ENCODE assay signal across 8 cellular contexts in the genomic region with DNA sequence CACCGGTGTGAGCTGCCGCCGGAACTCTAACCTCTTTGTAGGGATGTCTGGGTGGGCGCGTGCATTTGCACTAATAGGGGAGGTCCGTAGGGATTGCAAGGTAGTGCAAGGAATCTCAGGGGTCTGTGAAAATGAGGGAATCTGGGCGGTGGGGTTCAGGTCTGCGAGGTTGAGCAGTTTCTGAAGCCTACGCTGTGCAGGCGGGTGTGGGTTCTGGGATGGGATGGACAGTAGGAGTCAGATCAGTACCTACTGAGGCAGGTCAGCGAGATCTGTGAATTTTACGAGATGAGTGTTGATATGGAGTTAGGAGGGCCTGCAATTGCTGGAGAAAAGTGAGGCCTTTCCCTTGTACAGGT. TPM values are rescaled to one million over a fixed set of nuclear protein-coding genes. Genes with fewer than 3 reads are reported as not detected.
DNase-seq lines count a peak whose midpoint lies in the region; ATAC-seq, FAIRE-seq and TF ChIP-seq lines count a peak whose summit lies in the region.

No MANE protein-coding gene starts in this region.

- H3K27me3 ChIP-seq in HepG2 (ENCODE audit: control insufficient read depth in 1 of 2, insufficient read depth in 2 of 2, low read length in 2 of 2) (no peaks in the 10 kb centered on the region; a peak in 1 of 5 replicates), tibial nerve (no peaks in the 10 kb centered on the region)

- no peak for FAIRE-seq in HepG2 (lab: Jason Lieb, UNC)

- peak overlapping the region; percentile 100 for H3K4me2 ChIP-seq in HepG2 (ENCODE audit: low read depth, low read length)

- H3K9ac ChIP-seq in HepG2 (ENCODE audit: insufficient read depth, low read depth, low read length): peak overlapping the region; percentile 44

- H3K27ac Mint-ChIP-seq in activated CD4-positive, alpha-beta T cell treated with anti-CD3 and anti-CD28 coated beads, Interleukin-2, amount 10 ng/mL, durations not matched to agents 7 days and 5 days: peak overlapping the region; percentile 95

- TF ChIP-seq EP300 in HepG2 (IDR thresholded peaks at IDR 0.05; ENCODE audit: low read depth in 2 of 2, low read length in 2 of 2): no peak
- no peak; the same call in 1 of the 2 replicates for TF ChIP-seq EP300 in HepG2 (CRISPR knock-in tag; IDR thresholded peaks at IDR 0.05; ENCODE audit: borderline replicate concordance)
- no peak for TF ChIP-seq EP300 in tibial nerve (IDR thresholded peaks at IDR 0.05)

- WGBS in HepG2 (ENCODE audit: low lambda C conversion rate): 7% methylated on average over 7 of the region's 12 CpGs
- WGBS in tibial nerve, 2 donors: 0 to 1% methylated on average over 12 of the region's 12 CpGs

- TF ChIP-seq CTCF in HepG2 (CRISPR knock-in tag; IDR thresholded peaks at IDR 0.05) (no peak), tibial nerve (IDR thresholded peaks at IDR 0.05) (no peak)

- H3K4me3 ChIP-seq in HepG2 (replicated peaks in 1 of 3; ENCODE audit: insufficient read depth in 1 of 3, low read depth in 2 of 3, low read length in 3 of 3) (peak overlapping the region; percentile 78 to 96 (median 79)), tibial nerve (peak overlapping the region; percentile 34 to 66 (median 54))

- H3K36me3 ChIP-seq in HepG2 (replicated peaks in 1 of 2; ENCODE audit: control insufficient read depth in 1 of 2, insufficient read depth in 2 of 2, low read length in 2 of 2): no peaks in the 10 kb centered on the region
- no peaks in the 10 kb centered on the region for H3K36me3 ChIP-seq in tibial nerve

- no peaks in the 10 kb centered on the region for H3K9me3 Mint-ChIP-seq in activated CD4-positive, alpha-beta T cell treated with anti-CD3 and anti-CD28 coated beads, Interleukin-2, amount 10 ng/mL, durations not matched to agents 7 days and 5 days

- H3K27ac ChIP-seq in angular gyrus (ENCODE audit: low read depth, low read length): peak overlapping the region; percentile 4
- H3K27ac ChIP-seq in HepG2 (ENCODE audit: extremely low read length, insufficient read depth, low read length): peak overlapping the region; percentile 56
- peak overlapping the region; percentile 89 to 95 (median 90) for H3K27ac ChIP-seq in tibial nerve

- H3K4me1 ChIP-seq in HepG2 (ENCODE audit: insufficient read depth, low read length): peaks cover 34% of the 10 kb centered on the region
- H3K4me1 ChIP-seq in tibial nerve: peaks cover 0 to 55% (median 36%) of the 10 kb centered on the region in 4 donors

- H3K79me2 ChIP-seq in HepG2 (ENCODE audit: insufficient read depth, low read length): no peaks in the 10 kb centered on the region

- H2AFZ ChIP-seq in HepG2 (ENCODE audit: low read length): no peak overlapping the region

- intact Hi-C loops in HepG2 (cut with micrococcal nuclease; ENCODE audit: unreplicated experiment): loop anchor here (1.0 to 5.0 kb wide), 3 partner anchors 142 to 361 kb away; no protein-coding TSS in a partner anchor

- TF ChIP-seq POLR2A in HepG2 (IDR thresholded peaks at IDR 0.05; ENCODE audit: insufficient read depth in 1 of 2, low read depth in 2 of 2, low read length in 2 of 2): no peak
- TF ChIP-seq POLR2A in tibial nerve (IDR thresholded peaks at IDR 0.05): no peak

- CTCF ChIA-PET in activated CD4-positive, alpha-beta T cell treated with anti-CD3 and anti-CD28 coated beads, Interleukin-2, amount 10 ng/mL, durations not matched to agents 7 days and 5 days (lab: Charles Lee): interaction anchor here (0.6 to 4.7 kb wide), 11 partner anchors 12 to 481 kb away, joined by 3 to 39 read pairs (median 4); a partner anchor contains a TSS
- CTCF ChIA-PET in HepG2 (lab: Yijun Ruan, JAX; ENCODE audit: low intra/inter-chr PET ratio, low total read pairs): interaction anchor here (2.2 to 2.9 kb wide), 2 partner anchors 142 to 361 kb away, joined by 14 to 40 read pairs; no protein-coding TSS in a partner anchor

- no peak for DNase-seq in activated CD4-positive, alpha-beta T cell treated with anti-CD3 and anti-CD28 coated beads, Interleukin-2, amount 10 ng/mL, durations not matched to agents 7 days and 5 days
- DNase-seq in activated CD4-positive, alpha-beta T cell treated with anti-CD3 and anti-CD28 coated beads for 1 hour: no peak
- DNase-seq in HepG2 (ENCODE audit: low spot score): no peak
- DNase-seq in tibial nerve (ENCODE audit: low spot score in 2 of 2): no peak
- DNase-seq in AG08396 (ENCODE audit: low spot score): no peak
- no peak for DNase-seq in NOMO-1 treated with DMSO at 0.1 percent for 48 hours (lab: John Stamatoyannopoulos, UW; ENCODE audit: unreplicated experiment)
- DNase-seq in NK-92 (lab: John Stamatoyannopoulos, UW; ENCODE audit: unreplicated experiment): no peak

- peak overlapping the region; percentile 96 for H3K4me3 Mint-ChIP-seq in activated CD4-positive, alpha-beta T cell treated with anti-CD3 and anti-CD28 coated beads, Interleukin-2, amount 10 ng/mL, durations not matched to agents 7 days and 5 days

- TF ChIP-seq RAD21 in HepG2 (CRISPR knock-in tag; IDR thresholded peaks at IDR 0.05): no peak

- peaks cover 38% of the 10 kb centered on the region for H3K4me1 Mint-ChIP-seq in activated CD4-positive, alpha-beta T cell treated with anti-CD3 and anti-CD28 coated beads, Interleukin-2, amount 10 ng/mL, durations not matched to agents 7 days and 5 days

- ATAC-seq in HepG2: peak; percentile 20

- peaks cover 2% of the 10 kb centered on the region for H3K27me3 Mint-ChIP-seq in activated CD4-positive, alpha-beta T cell treated with anti-CD3 and anti-CD28 coated beads, Interleukin-2, amount 10 ng/mL, durations not matched to agents 7 days and 5 days

- POLR2A ChIA-PET in activated CD4-positive, alpha-beta T cell treated with anti-CD3 and anti-CD28 coated beads, Interleukin-2, amount 10 ng/mL, durations not matched to agents 7 days and 5 days (lab: Charles Lee): interaction anchor here (0.6 kb wide), 1 partner anchor 616 kb away, joined by 5 read pairs; no protein-coding TSS in a partner anchor
- POLR2A ChIA-PET in HepG2 (lab: Yijun Ruan, JAX): interaction anchor here (1.1 to 2.8 kb wide), 4 partner anchors 20 to 142 kb away, joined by 6 to 19 read pairs (median 10); a partner anchor contains a TSS

- H3K9me3 ChIP-seq in HepG2 (ENCODE audit: low read length): no peaks in the 10 kb centered on the region
- H3K9me3 ChIP-seq in tibial nerve: no peaks in the 10 kb centered on the region

- H4K20me1 ChIP-seq in HepG2 (ENCODE audit: insufficient read depth, low read length): no peaks in the 10 kb centered on the region

- BruUV-seq in HepG2 (replicated peaks; lab: Mats Ljungman, UMichigan): no TSS peak

- in situ Hi-C loops in HepG2 (cut with HindIII; ENCODE audit: extremely low pct_ligation_motif_present, low pct_unique_long_range_greater_than_20kb): loop anchor here (5.0 to 10.0 kb wide), 3 partner anchors 141 to 538 kb away; a partner anchor contains a TSS

- peaks cover 6% of the 10 kb centered on the region for H3K36me3 Mint-ChIP-seq in activated CD4-positive, alpha-beta T cell treated with anti-CD3 and anti-CD28 coated beads, Interleukin-2, amount 10 ng/mL, durations not matched to agents 7 days and 5 days (ENCODE audit: low read depth)

RNA-seq across cellular contexts. Expression of a gene that starts 0.9 kb away (rescaled TPM):
- 10 to 100 TPM; 15.6 to 17.6 TPM for total RNA-seq in activated CD4-positive, alpha-beta T cell treated with anti-CD3 and anti-CD28 coated beads, Interleukin-2, amount 10 ng/mL, durations not matched to agents 7 days and 5 days
- total RNA-seq in HepG2 (2016; rRNA removed; fragmentation: Illumina TruSeq; extraction: Trizol) (1.9 and 2.3 TPM in 2 replicates), tibial nerve (10 to 100 TPM; 13.3 to 19.5 (median 14.7) TPM)
- 0.26 and 0.61 TPM in 2 replicates for total RNA-seq in HepG2 (2016; cell fraction: cytosol; rRNA removed; fragmentation: Illumina TruSeq; extraction: Trizol; ENCODE audit: low read depth)
- total RNA-seq in HepG2 (2016; cell fraction: insoluble cytoplasmic fraction; rRNA removed; fragmentation: Illumina TruSeq; extraction: Trizol): 1.6 and 2.0 TPM in 2 replicates
- 1.2 and 1.5 TPM in 2 replicates for total RNA-seq in HepG2 (2016; cell fraction: membrane; rRNA removed; fragmentation: Illumina TruSeq; extraction: Trizol)
- 1.8 and 2.3 TPM in 2 replicates for total RNA-seq in HepG2 (2016; cell fraction: nucleus; rRNA removed; fragmentation: Illumina TruSeq; extraction: Trizol)
- polyA plus RNA-seq in HepG2 (2011; rRNA removed): 6.4 and 7.1 TPM in 2 replicates
- 6.6 and 6.7 TPM in 2 replicates for polyA plus RNA-seq in HepG2 (2011; cell fraction: cytosol; rRNA removed)
- polyA plus RNA-seq in HepG2 (2011; cell fraction: nucleus; rRNA removed): 16.6 and 22.2 TPM in 2 replicates
- polyA plus RNA-seq in HepG2 (2012): 2.0 and 2.1 TPM in 2 replicates
- polyA plus RNA-seq in HepG2 (2016; cell fraction: cytosol; fragmentation: Illumina TruSeq; extraction: Trizol; ENCODE audit: low read depth): 0.47 and 0.61 TPM in 2 replicates
- polyA plus RNA-seq in HepG2 (2016; cell fraction: insoluble cytoplasmic fraction; fragmentation: Illumina TruSeq; extraction: Trizol; ENCODE audit: low read depth): 2.2 TPM in 2 replicates
- polyA plus RNA-seq in HepG2 (2016; cell fraction: membrane; fragmentation: Illumina TruSeq; extraction: Trizol; ENCODE audit: low read depth): 1.4 and 1.6 TPM in 2 replicates
- polyA plus RNA-seq in HepG2 (2016; cell fraction: nucleus; fragmentation: Illumina TruSeq; extraction: Trizol; ENCODE audit: insufficient read depth, low read depth): 4.3 and 5.5 TPM in 2 replicates
- 7.8 and 10.5 TPM in 2 replicates for polyA minus RNA-seq in HepG2 (2011; rRNA and poly(A)+ RNA removed; ENCODE audit: low replicate concordance)
- 1.7 and 1.8 TPM in 2 replicates for polyA minus RNA-seq in HepG2 (2011; cell fraction: cytosol; rRNA and poly(A)+ RNA removed)
- 3.7 and 4.0 TPM in 2 replicates for polyA minus RNA-seq in HepG2 (2011; cell fraction: nucleus; rRNA and poly(A)+ RNA removed)

RNA-seq across cellular contexts. Expression of a gene that starts 13.6 kb away (rescaled TPM):
- 100 to 1,000 TPM; 104 to 108 TPM for total RNA-seq in activated CD4-positive, alpha-beta T cell treated with anti-CD3 and anti-CD28 coated beads, Interleukin-2, amount 10 ng/mL, durations not matched to agents 7 days and 5 days
- 250 and 305 TPM in 2 replicates for total RNA-seq in HepG2 (2016; rRNA removed; fragmentation: Illumina TruSeq; extraction: Trizol)
- 682 and 717 TPM in 2 replicates for total RNA-seq in HepG2 (2016; cell fraction: cytosol; rRNA removed; fragmentation: Illumina TruSeq; extraction: Trizol; ENCODE audit: low read depth)
- total RNA-seq in HepG2 (2016; cell fraction: insoluble cytoplasmic fraction; rRNA removed; fragmentation: Illumina TruSeq; extraction: Trizol): 259 and 314 TPM in 2 replicates
- total RNA-seq in HepG2 (2016; cell fraction: membrane; rRNA removed; fragmentation: Illumina TruSeq; extraction: Trizol): 635 and 649 TPM in 2 replicates
- 99.4 and 103 TPM in 2 replicates for total RNA-seq in HepG2 (2016; cell fraction: nucleus; rRNA removed; fragmentation: Illumina TruSeq; extraction: Trizol)
- 243 and 245 TPM in 2 replicates for polyA plus RNA-seq in HepG2 (2011; rRNA removed)
- 206 and 268 TPM in 2 replicates for polyA plus RNA-seq in HepG2 (2011; cell fraction: cytosol; rRNA removed)
- polyA plus RNA-seq in HepG2 (2011; cell fraction: nucleus; rRNA removed): 223 and 235 TPM in 2 replicates
- polyA plus RNA-seq in HepG2 (2012): 137 and 155 TPM in 2 replicates
- polyA plus RNA-seq in HepG2 (2016; cell fraction: cytosol; fragmentation: Illumina TruSeq; extraction: Trizol; ENCODE audit: low read depth): 796 and 800 TPM in 2 replicates
- polyA plus RNA-seq in HepG2 (2016; cell fraction: insoluble cytoplasmic fraction; fragmentation: Illumina TruSeq; extraction: Trizol; ENCODE audit: low read depth): 284 and 314 TPM in 2 replicates
- polyA plus RNA-seq in HepG2 (2016; cell fraction: membrane; fragmentation: Illumina TruSeq; extraction: Trizol; ENCODE audit: low read depth): 557 and 563 TPM in 2 replicates
- polyA plus RNA-seq in HepG2 (2016; cell fraction: nucleus; fragmentation: Illumina TruSeq; extraction: Trizol; ENCODE audit: insufficient read depth, low read depth): 177 and 181 TPM in 2 replicates
- polyA minus RNA-seq in HepG2 (2011; rRNA and poly(A)+ RNA removed; ENCODE audit: low replicate concordance): 125 and 128 TPM in 2 replicates
- 41.4 and 52.8 TPM in 2 replicates for polyA minus RNA-seq in HepG2 (2011; cell fraction: cytosol; rRNA and poly(A)+ RNA removed)
- 27.2 and 45.5 TPM in 2 replicates for polyA minus RNA-seq in HepG2 (2011; cell fraction: nucleus; rRNA and poly(A)+ RNA removed)
- 10 to 100 TPM; 67.2 to 97.7 (median 93.7) TPM for total RNA-seq in tibial nerve

RNA-seq across cellular contexts. Expression of a gene that starts 20.1 kb away (rescaled TPM):
- total RNA-seq in activated CD4-positive, alpha-beta T cell treated with anti-CD3 and anti-CD28 coated beads, Interleukin-2, amount 10 ng/mL, durations not matched to agents 7 days and 5 days: 10 to 100 TPM; 22.0 to 29.0 TPM
- total RNA-seq in HepG2 (2016; rRNA removed; fragmentation: Illumina TruSeq; extraction: Trizol): 6.6 and 20.5 TPM in 2 replicates
- 1.7 and 3.4 TPM in 2 replicates for total RNA-seq in HepG2 (2016; cell fraction: cytosol; rRNA removed; fragmentation: Illumina TruSeq; extraction: Trizol; ENCODE audit: low read depth)
- 6.2 and 20.0 TPM in 2 replicates for total RNA-seq in HepG2 (2016; cell fraction: insoluble cytoplasmic fraction; rRNA removed; fragmentation: Illumina TruSeq; extraction: Trizol)
- total RNA-seq in HepG2 (2016; cell fraction: membrane; rRNA removed; fragmentation: Illumina TruSeq; extraction: Trizol): 3.2 and 3.6 TPM in 2 replicates
- total RNA-seq in HepG2 (2016; cell fraction: nucleus; rRNA removed; fragmentation: Illumina TruSeq; extraction: Trizol): 18.5 and 23.4 TPM in 2 replicates
- polyA plus RNA-seq in HepG2 (2011; rRNA removed): 24.4 and 26.2 TPM in 2 replicates
- polyA plus RNA-seq in HepG2 (2011; cell fraction: cytosol; rRNA removed): 18.2 and 19.4 TPM in 2 replicates
- polyA plus RNA-seq in HepG2 (2011; cell fraction: nucleus; rRNA removed): 36.6 and 39.8 TPM in 2 replicates
- polyA plus RNA-seq in HepG2 (2012): 11.1 and 13.7 TPM in 2 replicates
- polyA plus RNA-seq in HepG2 (2016; cell fraction: cytosol; fragmentation: Illumina TruSeq; extraction: Trizol; ENCODE audit: low read depth): 1.4 TPM in 2 replicates
- 5.1 and 7.0 TPM in 2 replicates for polyA plus RNA-seq in HepG2 (2016; cell fraction: insoluble cytoplasmic fraction; fragmentation: Illumina TruSeq; extraction: Trizol; ENCODE audit: low read depth)
- 2.4 and 2.7 TPM in 2 replicates for polyA plus RNA-seq in HepG2 (2016; cell fraction: membrane; fragmentation: Illumina TruSeq; extraction: Trizol; ENCODE audit: low read depth)
- polyA plus RNA-seq in HepG2 (2016; cell fraction: nucleus; fragmentation: Illumina TruSeq; extraction: Trizol; ENCODE audit: insufficient read depth, low read depth): 29.3 and 36.5 TPM in 2 replicates
- 54.7 and 59.3 TPM in 2 replicates for polyA minus RNA-seq in HepG2 (2011; rRNA and poly(A)+ RNA removed; ENCODE audit: low replicate concordance)
- 15.4 and 19.4 TPM in 2 replicates for polyA minus RNA-seq in HepG2 (2011; cell fraction: cytosol; rRNA and poly(A)+ RNA removed)
- polyA minus RNA-seq in HepG2 (2011; cell fraction: nucleus; rRNA and poly(A)+ RNA removed): 20.1 and 20.3 TPM in 2 replicates
- total RNA-seq in tibial nerve: 10 to 100 TPM; 16.1 to 23.2 (median 18.7) TPM

RNA-seq across cellular contexts. Expression of a gene that starts 36.8 kb away (rescaled TPM):
- total RNA-seq in activated CD4-positive, alpha-beta T cell treated with anti-CD3 and anti-CD28 coated beads, Interleukin-2, amount 10 ng/mL, durations not matched to agents 7 days and 5 days: 100 to 1,000 TPM; 117 to 123 TPM
- total RNA-seq in HepG2 (2016; rRNA removed; fragmentation: Illumina TruSeq; extraction: Trizol) (43.3 and 45.1 TPM in 2 replicates), tibial nerve (10 to 100 TPM; 14.4 to 30.8 (median 20.8) TPM)
- 22.3 and 24.9 TPM in 2 replicates for total RNA-seq in HepG2 (2016; cell fraction: cytosol; rRNA removed; fragmentation: Illumina TruSeq; extraction: Trizol; ENCODE audit: low read depth)
- 38.9 and 46.7 TPM in 2 replicates for total RNA-seq in HepG2 (2016; cell fraction: insoluble cytoplasmic fraction; rRNA removed; fragmentation: Illumina TruSeq; extraction: Trizol)
- total RNA-seq in HepG2 (2016; cell fraction: membrane; rRNA removed; fragmentation: Illumina TruSeq; extraction: Trizol): 30.7 and 36.4 TPM in 2 replicates
- 49.6 and 53.6 TPM in 2 replicates for total RNA-seq in HepG2 (2016; cell fraction: nucleus; rRNA removed; fragmentation: Illumina TruSeq; extraction: Trizol)
- 10.8 and 14.4 TPM in 2 replicates for polyA plus RNA-seq in HepG2 (2011; rRNA removed)
- 4.4 and 6.9 TPM in 2 replicates for polyA plus RNA-seq in HepG2 (2011; cell fraction: cytosol; rRNA removed)
- 51.4 and 75.5 TPM in 2 replicates for polyA plus RNA-seq in HepG2 (2011; cell fraction: nucleus; rRNA removed)
- polyA plus RNA-seq in HepG2 (2012): 7.3 and 17.1 TPM in 2 replicates
- 11.9 and 12.4 TPM in 2 replicates for polyA plus RNA-seq in HepG2 (2016; cell fraction: cytosol; fragmentation: Illumina TruSeq; extraction: Trizol; ENCODE audit: low read depth)
- polyA plus RNA-seq in HepG2 (2016; cell fraction: insoluble cytoplasmic fraction; fragmentation: Illumina TruSeq; extraction: Trizol; ENCODE audit: low read depth): 28.3 and 28.9 TPM in 2 replicates
- polyA plus RNA-seq in HepG2 (2016; cell fraction: membrane; fragmentation: Illumina TruSeq; extraction: Trizol; ENCODE audit: low read depth): 21.2 and 24.3 TPM in 2 replicates
- polyA plus RNA-seq in HepG2 (2016; cell fraction: nucleus; fragmentation: Illumina TruSeq; extraction: Trizol; ENCODE audit: insufficient read depth, low read depth): 96.3 and 105 TPM in 2 replicates
- 22.2 and 87.0 TPM in 2 replicates for polyA minus RNA-seq in HepG2 (2011; rRNA and poly(A)+ RNA removed; ENCODE audit: low replicate concordance)
- 4.6 and 5.9 TPM in 2 replicates for polyA minus RNA-seq in HepG2 (2011; cell fraction: cytosol; rRNA and poly(A)+ RNA removed)
- polyA minus RNA-seq in HepG2 (2011; cell fraction: nucleus; rRNA and poly(A)+ RNA removed): 32.1 and 37.9 TPM in 2 replicates

RNA-seq across cellular contexts. Expression of a gene that starts 44.1 kb away (rescaled TPM):
- 100 to 1,000 TPM; 189 to 238 TPM for total RNA-seq in activated CD4-positive, alpha-beta T cell treated with anti-CD3 and anti-CD28 coated beads, Interleukin-2, amount 10 ng/mL, durations not matched to agents 7 days and 5 days
- total RNA-seq in HepG2 (2016; rRNA removed; fragmentation: Illumina TruSeq; extraction: Trizol): 391 and 406 TPM in 2 replicates
- total RNA-seq in HepG2 (2016; cell fraction: cytosol; rRNA removed; fragmentation: Illumina TruSeq; extraction: Trizol; ENCODE audit: low read depth): 18.6 and 21.7 TPM in 2 replicates
- 376 and 380 TPM in 2 replicates for total RNA-seq in HepG2 (2016; cell fraction: insoluble cytoplasmic fraction; rRNA removed; fragmentation: Illumina TruSeq; extraction: Trizol)
- 43.0 and 49.6 TPM in 2 replicates for total RNA-seq in HepG2 (2016; cell fraction: membrane; rRNA removed; fragmentation: Illumina TruSeq; extraction: Trizol)
- 244 and 245 TPM in 2 replicates for total RNA-seq in HepG2 (2016; cell fraction: nucleus; rRNA removed; fragmentation: Illumina TruSeq; extraction: Trizol)
- polyA plus RNA-seq in HepG2 (2011; rRNA removed): 143 and 166 TPM in 2 replicates
- polyA plus RNA-seq in HepG2 (2011; cell fraction: cytosol; rRNA removed): 151 and 155 TPM in 2 replicates
- polyA plus RNA-seq in HepG2 (2011; cell fraction: nucleus; rRNA removed): 129 and 137 TPM in 2 replicates
- polyA plus RNA-seq in HepG2 (2012): 146 and 152 TPM in 2 replicates
- 10.7 and 12.6 TPM in 2 replicates for polyA plus RNA-seq in HepG2 (2016; cell fraction: cytosol; fragmentation: Illumina TruSeq; extraction: Trizol; ENCODE audit: low read depth)
- polyA plus RNA-seq in HepG2 (2016; cell fraction: insoluble cytoplasmic fraction; fragmentation: Illumina TruSeq; extraction: Trizol; ENCODE audit: low read depth): 291 and 344 TPM in 2 replicates
- 15.8 and 22.5 TPM in 2 replicates for polyA plus RNA-seq in HepG2 (2016; cell fraction: membrane; fragmentation: Illumina TruSeq; extraction: Trizol; ENCODE audit: low read depth)
- polyA plus RNA-seq in HepG2 (2016; cell fraction: nucleus; fragmentation: Illumina TruSeq; extraction: Trizol; ENCODE audit: insufficient read depth, low read depth): 266 and 278 TPM in 2 replicates
- 446 and 616 TPM in 2 replicates for polyA minus RNA-seq in HepG2 (2011; rRNA and poly(A)+ RNA removed; ENCODE audit: low replicate concordance)
- polyA minus RNA-seq in HepG2 (2011; cell fraction: cytosol; rRNA and poly(A)+ RNA removed): 189 and 210 TPM in 2 replicates
- 248 and 250 TPM in 2 replicates for polyA minus RNA-seq in HepG2 (2011; cell fraction: nucleus; rRNA and poly(A)+ RNA removed)
- total RNA-seq in tibial nerve: 100 to 1,000 TPM; 134 to 190 (median 149) TPM

Comparison
In these comparisons a context has a peak if more than half of its experiments do, and no peak if none do; other contexts are left out.
1. H3K27ac ChIP-seq: peak in every context shown above with its lines; median percentile 90 in tibial nerve; 56 in HepG2; 4 in angular gyrus.